In the genomic region with DNA sequence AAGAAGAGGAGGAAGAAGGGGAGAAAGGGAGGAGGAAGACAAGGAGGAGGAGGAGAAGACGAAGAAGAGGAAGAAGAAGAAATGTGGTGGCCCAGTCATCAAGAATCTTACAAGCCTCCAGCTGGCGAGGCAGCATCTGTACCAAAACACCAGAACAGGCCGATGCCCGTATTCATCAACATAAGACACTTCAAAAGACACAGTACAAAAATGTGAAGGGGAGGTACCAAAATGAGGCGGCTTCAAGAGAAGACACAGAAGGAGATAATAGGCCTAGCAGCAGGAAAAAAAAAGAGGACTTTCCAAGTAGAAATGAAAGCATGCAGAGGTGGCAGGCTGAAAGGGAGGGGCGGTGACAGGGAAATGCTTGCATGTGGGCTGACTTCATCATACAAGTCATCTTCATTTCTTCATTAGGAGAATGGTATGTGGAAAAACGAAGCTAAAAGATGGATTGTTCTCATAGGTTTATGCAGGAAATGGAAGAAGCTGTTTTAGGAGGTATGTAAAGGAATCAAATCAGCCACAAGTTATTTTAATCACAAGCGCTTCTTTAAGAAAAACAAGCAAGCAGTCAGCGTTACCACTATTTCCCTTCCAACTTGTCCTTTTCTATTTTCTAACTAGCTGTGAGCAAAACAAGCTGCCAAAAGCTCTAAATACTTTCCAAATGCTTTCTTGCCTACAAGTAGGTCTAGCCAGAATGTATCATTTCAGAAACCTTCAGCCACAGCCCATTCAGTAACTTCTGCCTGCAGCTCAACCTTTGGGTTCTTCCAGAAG, we compare ENCODE assay signal across 9 cellular contexts.
A peak's percentile ranks its signal among the peaks of the same experiment; 100 is the strongest.
DNase-seq lines count a peak whose midpoint lies in the region; ATAC-seq and TF ChIP-seq lines count a peak whose summit lies in the region.
"Had no signal": no experiment of that assay in that cellular context is flagged by ENCODE, and none has a peak within 500 bp of the region (broad histone marks: within the 10 kb centered on the region; RNA-seq: fewer than 3 reads in every experiment).

No MANE protein-coding gene starts in this region.

- ATAC-seq in GM21529 (IDR thresholded peaks at IDR 0.05; ENCODE audit: unreplicated experiment) = no peak
- ATAC-seq: HCT116 had no signal

- DNase-seq in EL = peak; percentile 75
- peak; percentile 62 for DNase-seq in activated CD4-positive, alpha-beta T cell treated with anti-CD3 and anti-CD28 coated beads for 48 hours
- peak in 2 of 5 donors; percentile 50 to 55 for DNase-seq in ovary
- no peak for DNase-seq in T1000 (lab: John Stamatoyannopoulos, UW)
- DNase-seq in DMS53 treated with DMSO at 0.1 percent for 48 hours (lab: John Stamatoyannopoulos, UW; ENCODE audit: unreplicated experiment) = no peak
- no peak for DNase-seq in KG1 (lab: John Stamatoyannopoulos, UW)

- H3K27ac ChIP-seq in esophagus (ENCODE audit: low read depth in 2 of 2, low read length in 1 of 2) = peak overlapping the region; percentile 17 to 28
- peak overlapping the region; percentile 26 to 58 for H3K27ac ChIP-seq in ovary

- TF ChIP-seq POLR2A in ovary (IDR thresholded peaks at IDR 0.05) = no peak

- no peak for TF ChIP-seq EP300 in ovary (IDR thresholded peaks at IDR 0.05)

- H3K9me3 ChIP-seq in esophagus (ENCODE audit: control insufficient read depth in 2 of 2, insufficient read depth in 1 of 2, low read depth in 1 of 2, low read length in 1 of 2) (no peaks in the 10 kb centered on the region), ovary (no peaks in the 10 kb centered on the region)

- H3K4me1 ChIP-seq in esophagus (ENCODE audit: control insufficient read depth in 2 of 2, insufficient read depth in 2 of 2, low read length in 1 of 2) (no peaks in the 10 kb centered on the region), ovary (ENCODE audit: insufficient read depth) (peaks cover 20% of the 10 kb centered on the region)

- H3K36me3 ChIP-seq in esophagus (ENCODE audit: control insufficient read depth in 2 of 2, insufficient read depth in 2 of 2, low read length in 1 of 2) (no peaks in the 10 kb centered on the region), ovary (no peaks in the 10 kb centered on the region)

- H3K4me3 ChIP-seq in esophagus (ENCODE audit: low read depth in 1 of 2, low read length in 2 of 2) = no peak overlapping the region
- H3K4me3 ChIP-seq in ovary = peak overlapping the region; percentile 15

- 31% methylated on average over 9 of the region's 9 CpGs for WGBS in esophagus, 2 donors
- 6 to 14% (median 8%) methylated on average over 9 of the region's 9 CpGs for WGBS in ovary, 3 donors

- TF ChIP-seq CTCF in ovary (IDR thresholded peaks at IDR 0.05) = no peak

- H3K27me3 ChIP-seq in esophagus (ENCODE audit: control insufficient read depth in 1 of 2, insufficient read depth in 2 of 2, low read length in 2 of 2) (no peaks in the 10 kb centered on the region), ovary (no peaks in the 10 kb centered on the region)

- intact Hi-C loops in ovary (cut with DNase I) = no loop called here

Comparison
In these comparisons a context has a peak if more than half of its experiments do, and no peak if none do; other contexts are left out.
1. DNase-seq: peak in EL (single experiment) and activated CD4-positive, alpha-beta T cell treated with anti-CD3 and anti-CD28 coated beads for 48 hours (single experiment); none in T1000 (single experiment), DMS53 treated with DMSO at 0.1 percent for 48 hours (single experiment) and KG1 (single experiment).